In genomic region chr1:46197551-46198025, GRCh38 we compare ENCODE assay signal across 1 cellular context.
TF ChIP-seq lines count a peak whose summit lies in the region.

No MANE protein-coding gene starts in this region.

TF ChIP-seq in GM23338, 12 proteins besides CTCF, POLR2A, EP300 and RAD21 (continued from another document):
- TF ChIP-seq CREB1 (CRISPR knock-in tag; IDR thresholded peaks at IDR 0.05; ENCODE audit: low read depth) (no peak), STAT1 (IDR thresholded peaks at IDR 0.05; ENCODE audit: unreplicated experiment) (no peak), NANOG (IDR thresholded peaks at IDR 0.05; ENCODE audit: borderline replicate concordance) (no peak), ZNF462 (CRISPR knock-in tag; IDR thresholded peaks at IDR 0.05) (no peak), ZNF114 (CRISPR knock-in tag; IDR thresholded peaks at IDR 0.05) (no peak), ETS1 (IDR thresholded peaks at IDR 0.05) (no peak), EZH2phosphoT487 (IDR thresholded peaks at IDR 0.05; ENCODE audit: unreplicated experiment) (no peak), JUNB (IDR thresholded peaks at IDR 0.05; ENCODE audit: unreplicated experiment) (no peak), EZH2 (IDR thresholded peaks at IDR 0.05; ENCODE audit: low read depth, unreplicated experiment) (no peak), POLR2AphosphoS5 (IDR thresholded peaks at IDR 0.05; ENCODE audit: low read depth) (no peak; the same call in 1 of the 2 replicates)
